In the genomic region with DNA sequence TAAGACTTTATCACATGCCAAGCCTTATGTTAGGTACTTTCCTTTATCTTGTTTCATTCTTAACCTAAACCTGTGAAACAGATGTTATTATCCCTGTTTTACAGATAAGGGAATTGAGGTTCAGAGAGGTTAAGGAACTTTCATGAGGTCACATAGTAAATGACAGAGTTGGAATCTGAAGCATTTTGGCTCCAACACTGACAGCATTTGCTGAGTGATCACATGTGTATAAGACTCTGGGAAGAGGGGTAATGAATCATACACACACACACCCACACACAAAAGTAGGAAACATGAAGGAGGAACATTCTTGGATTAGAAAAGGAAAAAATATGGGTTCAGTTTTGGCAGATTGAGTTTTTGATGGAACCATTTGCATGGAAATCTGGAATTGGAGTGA, we compare ENCODE assay signal across 15 cellular contexts.
DNase-seq lines count a peak whose midpoint lies in the region; FAIRE-seq and TF ChIP-seq lines count a peak whose summit lies in the region.
"Had no signal": no experiment of that assay in that cellular context is flagged by ENCODE, and none has a peak within 500 bp of the region (broad histone marks: within the 10 kb centered on the region; RNA-seq: fewer than 3 reads in every experiment).

No MANE protein-coding gene starts in this region.

- H3K4me3 ChIP-seq in MG63 (no peak overlapping the region), endothelial cell of umbilical vein (replicated peaks in 1 of 3; ENCODE audit: insufficient read depth in 1 of 3, low read depth in 1 of 3, low read length in 3 of 3) (no peak overlapping the region)

- H3K9me3 ChIP-seq in MG63, result no peaks in the 10 kb centered on the region
- H3K9me3 ChIP-seq in endothelial cell of umbilical vein (replicated peaks; ENCODE audit: control insufficient read depth, insufficient read depth, low read length), result no peaks in the 10 kb centered on the region
- H3K9me3 ChIP-seq: neutrophil had no signal

- H3K27me3 ChIP-seq in MG63 (no peaks in the 10 kb centered on the region), endothelial cell of umbilical vein (ENCODE audit: control insufficient read depth in 2 of 2, insufficient read depth in 2 of 2, low read length in 2 of 2) (no peaks in the 10 kb centered on the region)
- H3K27me3 ChIP-seq: neutrophil had no signal

- no peaks in the 10 kb centered on the region for H3K79me2 ChIP-seq in endothelial cell of umbilical vein (ENCODE audit: control insufficient read depth, insufficient read depth, low read length)

- no peaks in the 10 kb centered on the region for H3K27me3 Mint-ChIP-seq in nephron progenitor cell (ENCODE audit: low read depth, poor library complexity)
- H3K27me3 Mint-ChIP-seq: B cell; central memory CD8-positive, alpha-beta T cell; memory B cell had no signal

- dilution Hi-C loops in endothelial cell of umbilical vein (cut with MboI; ENCODE audit: extremely low pct_ligation_motif_present, low sequenced_read_pairs), result no loop called here

- no peak overlapping the region for H3K9ac ChIP-seq in endothelial cell of umbilical vein (replicated peaks; ENCODE audit: extremely low read depth, insufficient read depth, low read length)

- no peak overlapping the region for H2AFZ ChIP-seq in endothelial cell of umbilical vein (ENCODE audit: low read depth, low read length)

- no TSS peak for BruUV-seq in endothelial cell of umbilical vein (replicated peaks; lab: Mats Ljungman, UMichigan)

- H3K36me3 ChIP-seq in MG63, result no peaks in the 10 kb centered on the region
- no peaks in the 10 kb centered on the region for H3K36me3 ChIP-seq in endothelial cell of umbilical vein (ENCODE audit: control insufficient read depth in 2 of 2, extremely low read depth in 1 of 2, insufficient read depth in 2 of 2, low read length in 2 of 2)
- H3K36me3 ChIP-seq: neutrophil had no signal

- no peak for FAIRE-seq in endothelial cell of umbilical vein (lab: Jason Lieb, UNC)

- H3K27ac ChIP-seq in endothelial cell of umbilical vein (ENCODE audit: insufficient read depth, low read depth, low read length), result no peak overlapping the region
- H3K27ac ChIP-seq: neutrophil had no signal

- no peak overlapping the region for H3K4me3 Mint-ChIP-seq in nephron progenitor cell
- H3K4me3 Mint-ChIP-seq: B cell; central memory CD8-positive, alpha-beta T cell; memory B cell had no signal

- intact Hi-C loops in endothelial cell of umbilical vein (cut with micrococcal nuclease), result no loop called here

- no peak for TF ChIP-seq POLR2A in endothelial cell of umbilical vein (IDR thresholded peaks at IDR 0.05; ENCODE audit: low read depth, low read length)

- peak; percentile 8 for DNase-seq in Ammon's horn (ENCODE audit: low spot score)
- DNase-seq in MG63, result peak; percentile 20
- peak; percentile 81 for DNase-seq in endothelial cell of umbilical vein (ENCODE audit: low read depth, low spot score)
- peak; percentile 39 to 82 for DNase-seq in lung microvascular endothelial cell (ENCODE audit: low read depth in 2 of 2)
- DNase-seq in nephron progenitor cell, result no peak
- no peak for DNase-seq in DMS79 treated with DMSO at 0.1 percent for 48 hours (lab: John Stamatoyannopoulos, UW)
- DNase-seq in cerebellum (ENCODE audit: low spot score), result no peak
- DNase-seq in germinal center (ENCODE audit: low spot score), result no peak
- DNase-seq: activated naive CD4-positive, alpha-beta T cell treated with anti-CD3 and anti-CD28 coated beads, Interleukin-2, amount 50 U/mL, for 16 hours; DMS 273 treated with DMSO at 0.1 percent for 48 hours; NCI-H2081 had no signal

- no peaks in the 10 kb centered on the region for H3K9me1 ChIP-seq in endothelial cell of umbilical vein (replicated peaks; ENCODE audit: control insufficient read depth, extremely low read depth, insufficient read depth, low read length)

- peaks cover 6% of the 10 kb centered on the region for H3K36me3 Mint-ChIP-seq in nephron progenitor cell (ENCODE audit: low read depth)
- H3K36me3 Mint-ChIP-seq: memory B cell had no signal

- H3K27ac Mint-ChIP-seq in nephron progenitor cell, result no peak overlapping the region
- H3K27ac Mint-ChIP-seq: B cell, memory B cell had no signal

- H3K4me1 Mint-ChIP-seq in nephron progenitor cell, result peaks cover 16% of the 10 kb centered on the region
- H3K4me1 Mint-ChIP-seq: B cell; central memory CD8-positive, alpha-beta T cell; memory B cell had no signal

- no peak for TF ChIP-seq CTCF in endothelial cell of umbilical vein (IDR thresholded peaks at IDR 0.05; ENCODE audit: extremely low read depth in 1 of 2, insufficient read depth in 1 of 2, low read depth in 1 of 2, low read length in 2 of 2)
- no peak for TF ChIP-seq CTCF in nephron progenitor cell (IDR thresholded peaks at IDR 0.05)

- POLR2A ChIA-PET in endothelial cell of umbilical vein (lab: Charles Lee), result no interaction called here

- CTCF ChIA-PET in endothelial cell of umbilical vein (lab: Charles Lee), result no interaction called here

- no peak overlapping the region for H3K4me2 ChIP-seq in endothelial cell of umbilical vein (ENCODE audit: insufficient read depth, low read length)

- peaks cover 33% of the 10 kb centered on the region for H3K4me1 ChIP-seq in endothelial cell of umbilical vein (ENCODE audit: control insufficient read depth, extremely low read depth, insufficient read depth, low read length)

- H4K20me1 ChIP-seq in endothelial cell of umbilical vein (replicated peaks; ENCODE audit: control insufficient read depth, extremely low read depth, insufficient read depth, low read length), result no peaks in the 10 kb centered on the region

- peaks cover 14% of the 10 kb centered on the region for H3K9me3 Mint-ChIP-seq in nephron progenitor cell
- H3K9me3 Mint-ChIP-seq: central memory CD8-positive, alpha-beta T cell had no signal

TF ChIP-seq in endothelial cell of umbilical vein, 7 proteins besides CTCF, POLR2A, EP300 and RAD21:
- TF ChIP-seq POLR2AphosphoS5 (IDR thresholded peaks at IDR 0.05; ENCODE audit: insufficient read depth, low read depth, low read length), result no peak
- peak; percentile 70 for TF ChIP-seq FOS (IDR thresholded peaks at IDR 0.05; ENCODE audit: borderline replicate concordance, insufficient read depth, low read length)
- TF ChIP-seq GATA2 (IDR thresholded peaks at IDR 0.05; ENCODE audit: insufficient read depth, insufficient read length, low read depth, low read length), result peak; percentile 11
- TF ChIP-seq, protein P1, sequence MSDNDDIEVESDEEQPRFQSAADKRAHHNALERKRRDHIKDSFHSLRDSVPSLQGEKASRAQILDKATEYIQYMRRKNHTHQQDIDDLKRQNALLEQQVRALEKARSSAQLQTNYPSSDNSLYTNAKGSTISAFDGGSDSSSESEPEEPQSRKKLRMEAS (IDR thresholded peaks at IDR 0.05; ENCODE audit: insufficient read depth, insufficient read length), result no peak
- TF ChIP-seq JUN (IDR thresholded peaks at IDR 0.05; ENCODE audit: borderline replicate concordance, insufficient read depth, insufficient read length, low read depth), result peak; percentile 32
- TF ChIP-seq EZH2 (IDR thresholded peaks at IDR 0.05; ENCODE audit: borderline replicate concordance, low read depth, low read length, severe bottlenecking), result no peak
- TF ChIP-seq MYC (IDR thresholded peaks at IDR 0.05; ENCODE audit: low read depth, low read length), result no peak
TF ChIP-seq in endothelial cell of umbilical vein: peak in this region for 3.

Comparison
In these comparisons a context has a peak if more than half of its experiments do, and no peak if none do; other contexts are left out.
1. DNase-seq: peak in Ammon's horn (single experiment), MG63 (single experiment), endothelial cell of umbilical vein (single experiment) and lung microvascular endothelial cell (2 of 2); none in nephron progenitor cell (single experiment), DMS79 treated with DMSO at 0.1 percent for 48 hours (single experiment), cerebellum (single experiment) and germinal center (single experiment).